22 cellular contexts compared by ENCODE assay signal in the genomic region with DNA sequence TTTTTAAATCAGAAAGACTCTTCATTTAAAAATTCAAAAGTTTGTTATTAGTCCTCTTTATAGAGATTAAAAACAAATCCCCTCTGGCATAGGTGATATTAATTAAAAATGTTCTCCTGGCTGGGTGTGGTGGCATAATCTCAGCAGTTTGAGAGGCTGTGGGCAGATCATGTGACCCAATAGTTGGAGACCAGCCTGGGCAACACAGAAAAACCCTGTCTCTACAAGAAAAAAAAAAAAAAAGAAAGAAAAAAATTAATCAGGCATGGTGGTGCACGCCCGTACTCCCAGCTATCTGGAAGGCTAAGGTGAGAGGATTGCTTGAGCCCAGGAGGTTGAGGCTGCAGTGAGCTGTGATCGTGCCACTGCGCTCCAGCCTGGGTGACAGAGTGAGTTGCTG. TPM values are rescaled to one million over a fixed set of nuclear protein-coding genes. Genes with fewer than 3 reads are reported as not detected.
A peak's percentile ranks its signal among the peaks of the same experiment; 100 is the strongest.
DNase-seq lines count a peak whose midpoint lies in the region; ATAC-seq, FAIRE-seq and TF ChIP-seq lines count a peak whose summit lies in the region.
"Had no signal": no experiment of that assay in that cellular context is flagged by ENCODE, and none has a peak within 500 bp of the region (broad histone marks: within the 10 kb centered on the region; RNA-seq: fewer than 3 reads in every experiment).

No MANE protein-coding gene starts in this region.

- intact Hi-C loops in naive thymus-derived CD4-positive, alpha-beta T cell (cut with micrococcal nuclease): no loop called here
- intact Hi-C loops in right lobe of liver (cut with DNase I): no loop called here

- H3K27me3 Mint-ChIP-seq in naive thymus-derived CD4-positive, alpha-beta T cell: no peaks in the 10 kb centered on the region
- H3K27me3 Mint-ChIP-seq: CD4-positive, CD25-positive, alpha-beta regulatory T cell had no signal

- H3K9me3 Mint-ChIP-seq in naive thymus-derived CD4-positive, alpha-beta T cell: no peaks in the 10 kb centered on the region

- H3K4me1 ChIP-seq in naive thymus-derived CD4-positive, alpha-beta T cell (ENCODE audit: control insufficient read depth in 2 of 2, insufficient read depth in 2 of 2, low read length in 2 of 2): no peaks in the 10 kb centered on the region
- H3K4me1 ChIP-seq in right lobe of liver: no peaks in the 10 kb centered on the region
- no peaks in the 10 kb centered on the region for H3K4me1 ChIP-seq in effector memory CD4-positive, alpha-beta T cell (ENCODE audit: control insufficient read depth, insufficient read depth, low read length, poor library complexity, severe bottlenecking)
- H3K4me1 ChIP-seq: BE2C, Caco-2 had no signal

- CTCF ChIA-PET in naive thymus-derived CD4-positive, alpha-beta T cell (lab: Charles Lee): interaction anchor here (0.6 to 0.7 kb wide), 2 partner anchors 373 to 386 kb away, joined by 3 to 4 read pairs; no protein-coding TSS in a partner anchor
- CTCF ChIA-PET in GM10248 (lab: Yijun Ruan, JAX): interaction anchor here (1.9 to 2.3 kb wide), 2 partner anchors 14 to 35 kb away, joined by 4 to 10 read pairs; no protein-coding TSS in a partner anchor

- TF ChIP-seq RAD21 in Ishikawa (IDR thresholded peaks at IDR 0.05; ENCODE audit: low read depth): no peak

- POLR2A ChIA-PET in naive thymus-derived CD4-positive, alpha-beta T cell (lab: Charles Lee): no interaction called here
- POLR2A ChIA-PET in GM10248 (lab: Yijun Ruan, JAX): no interaction called here

- DNase-seq in bronchial epithelial cell (ENCODE audit: low read depth): peak; percentile 70
- DNase-seq in naive thymus-derived CD4-positive, alpha-beta T cell: no peak
- no peak for DNase-seq in right lobe of liver
- DNase-seq in activated CD4-positive, CD25-positive, alpha-beta regulatory T cell treated with anti-CD3 and anti-CD28 coated beads, Interleukin-2, amount 50 U/mL, for 72 hours: no peak
- DNase-seq in effector memory CD4-positive, alpha-beta T cell: no peak
- DNase-seq in GM10248 (ENCODE audit: extremely low spot score): no peak
- DNase-seq: ACHN, BE2C, C1 segment of cervical spinal cord, Caco-2, H7, HFFc6 had no signal

- H3K36me3 ChIP-seq in bronchial epithelial cell (ENCODE audit: control insufficient read depth, insufficient read depth, low read length): no peaks in the 10 kb centered on the region
- H3K36me3 ChIP-seq in naive thymus-derived CD4-positive, alpha-beta T cell (ENCODE audit: control insufficient read depth in 2 of 3, insufficient read depth in 3 of 3, low read length in 3 of 3): peaks cover 4 to 31% (median 9%) of the 10 kb centered on the region in 3 experiments
- H3K36me3 ChIP-seq in right lobe of liver: peaks cover 4 to 88% (median 56%) of the 10 kb centered on the region in 4 donors
- H3K36me3 ChIP-seq in effector memory CD4-positive, alpha-beta T cell (ENCODE audit: control insufficient read depth, insufficient read depth, low read length): peaks cover 14% of the 10 kb centered on the region
- H3K36me3 ChIP-seq: BE2C had no signal

- no peak for TF ChIP-seq POLR2A in right lobe of liver (IDR thresholded peaks at IDR 0.05)

- no peak for FAIRE-seq in bronchial epithelial cell (lab: Jason Lieb, UNC)
- FAIRE-seq: A204.1, G401.6, GM12892, GM18507 had no signal

- ATAC-seq in esophagus mucosa (peak; percentile 70), right lobe of liver (no peak)
- no peak for ATAC-seq in naive thymus-derived CD4-positive, alpha-beta T cell
- ATAC-seq: GM23338, HCT116, K562 had no signal

- WGBS in right lobe of liver (ENCODE audit: insufficient coverage, low coverage, low lambda C conversion rate, missing lambda C conversion rate): 92% methylated on average over 4 of the region's 4 CpGs

- H3K27me3 ChIP-seq in bronchial epithelial cell (ENCODE audit: control insufficient read depth, insufficient read depth, low read length): no peaks in the 10 kb centered on the region
- H3K27me3 ChIP-seq in naive thymus-derived CD4-positive, alpha-beta T cell (ENCODE audit: control insufficient read depth in 2 of 2, insufficient read depth in 2 of 2, low read length in 2 of 2): no peaks in the 10 kb centered on the region
- no peaks in the 10 kb centered on the region for H3K27me3 ChIP-seq in right lobe of liver
- H3K27me3 ChIP-seq in effector memory CD4-positive, alpha-beta T cell (replicated peaks; ENCODE audit: control insufficient read depth, insufficient read depth, low read length, poor library complexity, severe bottlenecking): no peaks in the 10 kb centered on the region
- H3K27me3 ChIP-seq: BE2C had no signal

- peaks cover 0 to 6% (median 3%) of the 10 kb centered on the region in 7 donors for H3K4me1 Mint-ChIP-seq in naive thymus-derived CD4-positive, alpha-beta T cell

- peak overlapping the region in 2 of 9 donors; percentile 33 to 88 for H3K27ac Mint-ChIP-seq in naive thymus-derived CD4-positive, alpha-beta T cell
- H3K27ac Mint-ChIP-seq: GM23338, HFFc6 had no signal

- TF ChIP-seq EP300 in Ishikawa (IDR thresholded peaks at IDR 0.05; ENCODE audit: borderline replicate concordance): no peak

- no peak overlapping the region for H3K4me3 Mint-ChIP-seq in naive thymus-derived CD4-positive, alpha-beta T cell
- H3K4me3 Mint-ChIP-seq: GM23338, HFFc6 had no signal

- TF ChIP-seq CTCF in bronchial epithelial cell (IDR thresholded peaks at IDR 0.05; ENCODE audit: insufficient read depth, low read length, severe bottlenecking): no peak
- no peak for TF ChIP-seq CTCF in right lobe of liver (IDR thresholded peaks at IDR 0.05)
- no peak for TF ChIP-seq CTCF in GM10248 (IDR thresholded peaks at IDR 0.05; ENCODE audit: control extremely low read depth, extremely low read depth, low read depth, missing control alignments)

- peak overlapping the region; percentile 35 for H3K27ac ChIP-seq in naive thymus-derived CD4-positive, alpha-beta T cell (ENCODE audit: low read depth, low read length)
- no peak overlapping the region for H3K27ac ChIP-seq in right lobe of liver
- H3K27ac ChIP-seq in effector memory CD4-positive, alpha-beta T cell (ENCODE audit: insufficient read depth, low read length, poor library complexity, severe bottlenecking): no peak overlapping the region

- H3K9me3 ChIP-seq in naive thymus-derived CD4-positive, alpha-beta T cell (ENCODE audit: control insufficient read depth in 2 of 3, low read length in 3 of 3): no peaks in the 10 kb centered on the region
- H3K9me3 ChIP-seq in right lobe of liver: no peaks in the 10 kb centered on the region
- H3K9me3 ChIP-seq in effector memory CD4-positive, alpha-beta T cell (ENCODE audit: control insufficient read depth, low read length): no peaks in the 10 kb centered on the region
- H3K9me3 ChIP-seq: BE2C, Caco-2 had no signal

- no peak overlapping the region for H3K4me3 ChIP-seq in bronchial epithelial cell (ENCODE audit: low read depth, low read length)
- no peak overlapping the region for H3K4me3 ChIP-seq in naive thymus-derived CD4-positive, alpha-beta T cell (ENCODE audit: low read length)
- no peak overlapping the region for H3K4me3 ChIP-seq in right lobe of liver
- H3K4me3 ChIP-seq in effector memory CD4-positive, alpha-beta T cell (ENCODE audit: insufficient read depth, low read depth, low read length, poor library complexity, severe bottlenecking): no peak overlapping the region
- H3K4me3 ChIP-seq: GM23338, K562 had no signal

- H3K36me3 Mint-ChIP-seq in naive thymus-derived CD4-positive, alpha-beta T cell: peaks cover 3 to 55% (median 23%) of the 10 kb centered on the region in 5 donors

TF ChIP-seq in Ishikawa, 13 proteins besides CTCF, POLR2A, EP300 and RAD21:
- no peak for TF ChIP-seq TCF12 (IDR thresholded peaks at IDR 0.05; ENCODE audit: low read depth)
- TF ChIP-seq USF1 (IDR thresholded peaks at IDR 0.05): 0 out of 2 replicates have a peak, but pooled peaks have one; percentile 14

RNA-seq across cellular contexts. Expression of gene RASGEF1B, which starts 38.9 kb away (rescaled TPM):
- total RNA-seq in bronchial epithelial cell (2.6 and 6.8 TPM in 2 replicates), esophagus mucosa (15.0 TPM), right lobe of liver (10 to 100 TPM; 22.9 to 51.9 (median 25.8) TPM)
- total RNA-seq in naive thymus-derived CD4-positive, alpha-beta T cell: 10 to 100 TPM in 4 of 5 experiments, 1 to 10 TPM in 1; 1.1 to 82.5 (median 11.5) TPM
- 1 to 10 TPM; 5.2 to 8.1 TPM for polyA plus RNA-seq in naive thymus-derived CD4-positive, alpha-beta T cell
- total RNA-seq: HFFc6 had no signal
